In genomic region chr17:49596613-49597244, GRCh38 we compare ENCODE assay signal across 19 cellular contexts. TPM values are rescaled to one million over a fixed set of nuclear protein-coding genes. Genes with fewer than 3 reads are reported as not detected.
"Had no signal": no experiment of that assay in that cellular context is flagged by ENCODE, and none has a peak within 500 bp of the region (broad histone marks: within the 10 kb centered on the region; RNA-seq: fewer than 3 reads in every experiment).

No MANE protein-coding gene starts in this region.

- H3K4me1 Mint-ChIP-seq: activated T-helper 17 cell treated with anti-CD3 and anti-CD28 coated beads, Interleukin-2, amount 50 U/mL, for 72 hours; central memory CD8-positive, alpha-beta T cell; T-cell had no signal

- H3K9me2 ChIP-seq: SK-N-SH had no signal

- H3K4me3 Mint-ChIP-seq: activated CD8-positive, alpha-beta T cell treated with anti-CD3 and anti-CD28 coated beads for 36 hours; activated T-helper 17 cell treated with anti-CD3 and anti-CD28 coated beads, Interleukin-2, amount 50 U/mL, for 72 hours; central memory CD8-positive, alpha-beta T cell; naive thymus-derived CD8-positive, alpha-beta T cell; T-cell had no signal

- H3K27ac Mint-ChIP-seq: activated CD8-positive, alpha-beta T cell treated with anti-CD3 and anti-CD28 coated beads for 36 hours; activated T-helper 17 cell treated with anti-CD3 and anti-CD28 coated beads, Interleukin-2, amount 50 U/mL, for 72 hours had no signal

- H3K4me1 ChIP-seq: colonic mucosa had no signal

- H3K27me3 ChIP-seq: colonic mucosa, gastroesophageal sphincter, heart right ventricle, stomach, testis had no signal

- H3K4me3 ChIP-seq: colonic mucosa, gastroesophageal sphincter, heart right ventricle, stomach, testis had no signal

- H3K9me3 ChIP-seq: colonic mucosa, gastroesophageal sphincter, heart right ventricle, SK-N-SH, stomach, testis had no signal

- H3K4me2 ChIP-seq: SK-N-SH had no signal

- H3K9me3 Mint-ChIP-seq: activated CD8-positive, alpha-beta T cell treated with anti-CD3 and anti-CD28 coated beads for 36 hours; activated T-helper 17 cell treated with anti-CD3 and anti-CD28 coated beads, Interleukin-2, amount 50 U/mL, for 72 hours; central memory CD8-positive, alpha-beta T cell; naive thymus-derived CD8-positive, alpha-beta T cell; T-cell had no signal

- ATAC-seq: activated CD8-positive, alpha-beta T cell treated with anti-CD3 and anti-CD28 coated beads for 36 hours; activated T-helper 17 cell treated with anti-CD3 and anti-CD28 coated beads, Interleukin-2, amount 50 U/mL, for 72 hours; esophagus mucosa; gastroesophageal sphincter; naive thymus-derived CD8-positive, alpha-beta T cell; T-cell had no signal

- DNase-seq: activated CD4-positive, alpha-beta T cell treated with anti-CD3 and anti-CD28 coated beads for 48 hours; activated CD4-positive, CD25-positive, alpha-beta regulatory T cell; activated CD8-positive, alpha-beta T cell treated with anti-CD3 and anti-CD28 coated beads for 36 hours; activated naive CD4-positive, alpha-beta T cell; activated T-cell treated with anti-CD3 and anti-CD28 coated beads, Interleukin-2, amount 50 U/mL, for 1 hour; aorta; colonic mucosa; effector CD4-positive, alpha-beta T cell; heart right ventricle; naive thymus-derived CD8-positive, alpha-beta T cell; SK-N-SH; stimulated activated CD4-positive, alpha-beta T cell treated with anti-CD3 and anti-CD28 coated beads, Interleukin-2, amount 100 ng/mL, for 24 hours; stomach; T-cell had no signal

- H3K27me3 Mint-ChIP-seq: activated CD8-positive, alpha-beta T cell treated with anti-CD3 and anti-CD28 coated beads for 36 hours; activated T-helper 17 cell treated with anti-CD3 and anti-CD28 coated beads, Interleukin-2, amount 50 U/mL, for 72 hours; central memory CD8-positive, alpha-beta T cell; naive thymus-derived CD8-positive, alpha-beta T cell; T-cell had no signal

- H3K27ac ChIP-seq: colonic mucosa, testis had no signal

- H3K36me3 ChIP-seq: colonic mucosa had no signal

RNA-seq across cellular contexts. Expression of gene NXPH3, which starts 21.1 kb away (rescaled TPM):
- total RNA-seq: activated T-helper 17 cell treated with anti-CD3 and anti-CD28 coated beads, Interleukin-2, amount 50 U/mL, for 72 hours; naive thymus-derived CD8-positive, alpha-beta T cell; T-cell had no signal
- polyA plus RNA-seq: naive thymus-derived CD8-positive, alpha-beta T cell had no signal
